21 cellular contexts compared by ENCODE assay signal in genomic region chr15:66016199-66016598, GRCh38.
A peak's percentile ranks its signal among the peaks of the same experiment; 100 is the strongest.
DNase-seq lines count a peak whose midpoint lies in the region; ATAC-seq and TF ChIP-seq lines count a peak whose summit lies in the region.
"Had no signal": no experiment of that assay in that cellular context is flagged by ENCODE, and none has a peak within 500 bp of the region (broad histone marks: within the 10 kb centered on the region; RNA-seq: fewer than 3 reads in every experiment).

No MANE protein-coding gene starts in this region.

- no peak overlapping the region for H3K27ac Mint-ChIP-seq in type B pancreatic cell
- H3K27ac Mint-ChIP-seq: CD14-positive monocyte had no signal

- intact Hi-C loops in mucosa of descending colon (cut with DNase I, micrococcal nuclease), result no loop called here

- H3K36me3 ChIP-seq in brain microvascular endothelial cell (replicated peaks) (no peaks in the 10 kb centered on the region), mucosa of descending colon (ENCODE audit: low read depth) (no peaks in the 10 kb centered on the region)
- H3K36me3 ChIP-seq: MG63, SJSA1 had no signal

- no peak overlapping the region for H3K4me3 Mint-ChIP-seq in type B pancreatic cell
- H3K4me3 Mint-ChIP-seq: CD14-positive monocyte had no signal

- H3K9me3 Mint-ChIP-seq in type B pancreatic cell, result no peaks in the 10 kb centered on the region

- H3K4me1 ChIP-seq in mucosa of descending colon (ENCODE audit: low read depth), result no peaks in the 10 kb centered on the region
- H3K4me1 ChIP-seq: SJSA1 had no signal

- no peak for ATAC-seq in mucosa of descending colon
- ATAC-seq: Panc1, Right ventricle myocardium inferior had no signal

- no peak overlapping the region for H3K4me3 ChIP-seq in brain microvascular endothelial cell (ENCODE audit: low read depth, low read length)
- no peak overlapping the region for H3K4me3 ChIP-seq in mucosa of descending colon
- H3K4me3 ChIP-seq: MG63, SJSA1 had no signal

- in situ Hi-C loops in brain microvascular endothelial cell (cut with HindIII; ENCODE audit: low pct_ligation_motif_present, low sequenced_read_pairs), result no loop called here

- TF ChIP-seq CTCF in type B pancreatic cell (conservative IDR thresholded peaks at IDR 0.05), result peak; percentile 22
- TF ChIP-seq CTCF in brain microvascular endothelial cell (IDR thresholded peaks at IDR 0.05; ENCODE audit: low read depth, low read length, missing control alignments), result no peak
- no peak for TF ChIP-seq CTCF in mucosa of descending colon (IDR thresholded peaks at IDR 0.05)

- no peaks in the 10 kb centered on the region for H3K27me3 ChIP-seq in brain microvascular endothelial cell (replicated peaks)
- H3K27me3 ChIP-seq: MG63 had no signal

- no peaks in the 10 kb centered on the region for H3K4me1 Mint-ChIP-seq in type B pancreatic cell (ENCODE audit: unreplicated experiment)
- H3K4me1 Mint-ChIP-seq: CD14-positive monocyte had no signal

- no peaks in the 10 kb centered on the region for H3K9me3 ChIP-seq in mucosa of descending colon
- H3K9me3 ChIP-seq: MG63, SJSA1 had no signal

- DNase-seq in NCI-H2171 treated with DMSO at 0.1 percent for 48 hours (lab: John Stamatoyannopoulos, UW), result peak; percentile 8
- DNase-seq in NCI-H2171 (lab: John Stamatoyannopoulos, UW), result no peak
- peak; percentile 30 for DNase-seq in NCI-H69 (lab: John Stamatoyannopoulos, UW)
- DNase-seq in kidney tubule cell (ENCODE audit: low spot score), result peak; percentile 77
- no peak for DNase-seq in type B pancreatic cell (ENCODE audit: extremely low spot score, unreplicated experiment)
- no peak for DNase-seq in amniotic stem cell (lab: John Stamatoyannopoulos, UW)
- DNase-seq in brain microvascular endothelial cell, result no peak
- DNase-seq in mucosa of descending colon, result no peak
- DNase-seq: DMS79, Karpas-422, MG63, NCI-H1092, NCI-H1436 treated with DMSO at 0.1 percent for 48 hours, NCI-H1930, NCI-H345, NCI-H524 treated with DMSO at 0.1 percent for 48 hours, T-helper 1 cell had no signal

- H3K27ac ChIP-seq in brain microvascular endothelial cell, result no peak overlapping the region
- H3K27ac ChIP-seq: SJSA1 had no signal

- H3K36me3 Mint-ChIP-seq in type B pancreatic cell, result no peaks in the 10 kb centered on the region
- H3K36me3 Mint-ChIP-seq: CD14-positive monocyte had no signal

- peaks cover 7% of the 10 kb centered on the region for H3K27me3 Mint-ChIP-seq in type B pancreatic cell

Comparison
In these comparisons a context has a peak if more than half of its experiments do, and no peak if none do; other contexts are left out.
1. DNase-seq: peak in NCI-H2171 treated with DMSO at 0.1 percent for 48 hours (single experiment), NCI-H69 (single experiment) and kidney tubule cell (single experiment); none in NCI-H2171 (single experiment), type B pancreatic cell (single experiment), amniotic stem cell (single experiment), brain microvascular endothelial cell (single experiment) and mucosa of descending colon (0 of 3).